8 cellular contexts compared by ENCODE assay signal in genomic region chr16:2046889-2047329, GRCh38. TPM values are rescaled to one million over a fixed set of nuclear protein-coding genes. Genes with fewer than 3 reads are reported as not detected.
DNase-seq lines count a peak whose midpoint lies in the region; ATAC-seq and TF ChIP-seq lines count a peak whose summit lies in the region.

No MANE protein-coding gene starts in this region.

- H3K27me3 Mint-ChIP-seq in effector memory CD8-positive, alpha-beta T cell, result no peaks in the 10 kb centered on the region

- H3K9me2 ChIP-seq in DOHH2 (replicated peaks; ENCODE audit: control insufficient read depth, low read length), result no peaks in the 10 kb centered on the region
- H3K9me2 ChIP-seq in MM.1S (replicated peaks; ENCODE audit: insufficient read depth, low read length), result no peaks in the 10 kb centered on the region

- peaks cover 28% of the 10 kb centered on the region for H3K79me2 ChIP-seq in DOHH2 (ENCODE audit: control insufficient read depth, low read length)
- H3K79me2 ChIP-seq in MM.1S (ENCODE audit: low read length), result peaks cover 25% of the 10 kb centered on the region

- H3K27ac ChIP-seq in DOHH2 (ENCODE audit: low read depth, low read length), result no peak overlapping the region
- no peak overlapping the region for H3K27ac ChIP-seq in MM.1S (ENCODE audit: low read length)
- peak overlapping the region in 1 of 2 donors; percentile 70 for H3K27ac ChIP-seq in ovary

- peak overlapping the region; percentile 89 to 90 for H3K4me3 Mint-ChIP-seq in effector memory CD8-positive, alpha-beta T cell

- H3K4me2 ChIP-seq in DOHH2 (ENCODE audit: low read length) (peak overlapping the region; percentile 100), MM.1S (ENCODE audit: low read depth, low read length) (peak overlapping the region; percentile 88)

- H4K20me1 ChIP-seq in DOHH2 (ENCODE audit: control insufficient read depth, insufficient read depth, low read depth, low read length) (no peaks in the 10 kb centered on the region), MM.1S (ENCODE audit: insufficient read depth, low read length) (no peaks in the 10 kb centered on the region)

- no peak for ATAC-seq in effector memory CD8-positive, alpha-beta T cell (replicated peaks)
- no peak for ATAC-seq in GM18873 (IDR thresholded peaks at IDR 0.05; ENCODE audit: low FRiP score, unreplicated experiment)

- peak overlapping the region; percentile 96 for H3K4me3 ChIP-seq in DOHH2 (ENCODE audit: low read length)
- H3K4me3 ChIP-seq in MM.1S (ENCODE audit: low read length), result peak overlapping the region; percentile 89
- peak overlapping the region; percentile 63 for H3K4me3 ChIP-seq in ovary

- no peak for TF ChIP-seq POLR2A in ovary (IDR thresholded peaks at IDR 0.05)

- H3K27ac Mint-ChIP-seq in effector memory CD8-positive, alpha-beta T cell, result peak overlapping the region in 1 of 2 donors; percentile 49

- intact Hi-C loops in ovary (cut with DNase I), result no loop called here

- H3K4me1 ChIP-seq in DOHH2 (ENCODE audit: control insufficient read depth, low read length) (peaks cover 30% of the 10 kb centered on the region), MM.1S (ENCODE audit: low read length) (peaks cover 4% of the 10 kb centered on the region), ovary (ENCODE audit: insufficient read depth) (peaks cover 18% of the 10 kb centered on the region)

- TF ChIP-seq CTCF in DOHH2 (IDR thresholded peaks at IDR 0.05; ENCODE audit: low read depth, low read length, poor library complexity, severe bottlenecking) (no peak), MM.1S (IDR thresholded peaks at IDR 0.05; ENCODE audit: low read length) (no peak), ovary (IDR thresholded peaks at IDR 0.05) (no peak)

- peak overlapping the region; percentile 88 for H2AFZ ChIP-seq in MM.1S (ENCODE audit: low read length)

- peaks cover 15% of the 10 kb centered on the region in 2 donors for H3K4me1 Mint-ChIP-seq in effector memory CD8-positive, alpha-beta T cell (ENCODE audit: low read depth in 2 of 2)

- H3K9me3 Mint-ChIP-seq in effector memory CD8-positive, alpha-beta T cell, result no peaks in the 10 kb centered on the region

- peaks cover 10% of the 10 kb centered on the region for H3K36me3 Mint-ChIP-seq in effector memory CD8-positive, alpha-beta T cell (ENCODE audit: insufficient read depth)

- DNase-seq in MM.1S (no peak), ovary (no peak), NCI-H2196 (lab: John Stamatoyannopoulos, UW; ENCODE audit: unreplicated experiment) (no peak), medulla oblongata (ENCODE audit: extremely low spot score) (no peak), hypothalamus (lab: John Stamatoyannopoulos, UW) (no peak)
- no peak for DNase-seq in effector memory CD8-positive, alpha-beta T cell

- H3K36me3 ChIP-seq in DOHH2 (ENCODE audit: control insufficient read depth, low read length), result peaks cover 15% of the 10 kb centered on the region
- no peaks in the 10 kb centered on the region for H3K36me3 ChIP-seq in MM.1S (replicated peaks; ENCODE audit: insufficient read depth, low read length)
- no peaks in the 10 kb centered on the region for H3K36me3 ChIP-seq in ovary

- H3K9ac ChIP-seq in MM.1S (ENCODE audit: low read length), result peak overlapping the region; percentile 65; the same call in 1 of the 2 replicates

- H3K27me3 ChIP-seq in DOHH2 (ENCODE audit: control insufficient read depth, low read length), result no peaks in the 10 kb centered on the region
- H3K27me3 ChIP-seq in MM.1S (replicated peaks; ENCODE audit: insufficient read depth, low read length), result no peaks in the 10 kb centered on the region
- no peaks in the 10 kb centered on the region for H3K27me3 ChIP-seq in ovary

- no peak for TF ChIP-seq EP300 in ovary (IDR thresholded peaks at IDR 0.05)

- 19 to 20% (median 20%) methylated on average over 8 of the region's 8 CpGs for WGBS in ovary, 3 donors

- H3F3A ChIP-seq in DOHH2 (ENCODE audit: control insufficient read depth, insufficient read depth), result no peaks in the 10 kb centered on the region
- no peaks in the 10 kb centered on the region for H3F3A ChIP-seq in MM.1S (ENCODE audit: insufficient read depth, low read length)

- H3K9me3 ChIP-seq in DOHH2 (ENCODE audit: control insufficient read depth, insufficient read depth, low read length), result no peaks in the 10 kb centered on the region
- H3K9me3 ChIP-seq in MM.1S (replicated peaks; ENCODE audit: insufficient read depth, low read length), result no peaks in the 10 kb centered on the region
- H3K9me3 ChIP-seq in ovary, result no peaks in the 10 kb centered on the region

RNA-seq across cellular contexts. Expression of gene NTHL1, which starts 0.7 kb away (rescaled TPM):
- 10 to 100 TPM; 17.1 to 38.1 (median 23.9) TPM for total RNA-seq in ovary
- 10 to 100 TPM in 1 of 2 donors, 1 to 10 TPM in 1; 1.9 to 27.3 TPM for polyA plus RNA-seq in ovary

RNA-seq across cellular contexts. Expression of gene TSC2, which starts 0.9 kb away (rescaled TPM):
- 100 to 1,000 TPM in 4 of 7 donors, 10 to 100 TPM in 3; 47.0 to 150 (median 131) TPM for total RNA-seq in ovary
- 10 to 100 TPM; 51.7 to 72.1 TPM for polyA plus RNA-seq in ovary

RNA-seq across cellular contexts. Expression of gene NHERF2, which starts 20.2 kb away (rescaled TPM):
- total RNA-seq in ovary, result 100 to 1,000 TPM in 1 of 7 donors, 10 to 100 TPM in 6; 25.0 to 118 (median 78.7) TPM
- 100 to 1,000 TPM in 1 of 2 donors, 1 to 10 TPM in 1; 6.3 to 101 TPM for polyA plus RNA-seq in ovary

RNA-seq across cellular contexts. Expression of gene NPW, which starts 27.3 kb away (rescaled TPM):
- 1 to 10 TPM in 1 of 7 donors, under 1 TPM in 2, not detected in 4; 0.46 to 1.1 (median 0.78) TPM for total RNA-seq in ovary
- polyA plus RNA-seq in ovary, result under 1 TPM in 1 of 2 donors, not detected in 1; 0.17 TPM

RNA-seq across cellular contexts. Expression of gene ZNF598, which starts 37.3 kb away (rescaled TPM):
- total RNA-seq in ovary, result 10 to 100 TPM; 25.8 to 44.5 (median 30.3) TPM
- polyA plus RNA-seq in ovary, result 10 to 100 TPM in 1 of 2 donors, under 1 TPM in 1; 0.95 to 26.7 TPM
